In the genomic region with DNA sequence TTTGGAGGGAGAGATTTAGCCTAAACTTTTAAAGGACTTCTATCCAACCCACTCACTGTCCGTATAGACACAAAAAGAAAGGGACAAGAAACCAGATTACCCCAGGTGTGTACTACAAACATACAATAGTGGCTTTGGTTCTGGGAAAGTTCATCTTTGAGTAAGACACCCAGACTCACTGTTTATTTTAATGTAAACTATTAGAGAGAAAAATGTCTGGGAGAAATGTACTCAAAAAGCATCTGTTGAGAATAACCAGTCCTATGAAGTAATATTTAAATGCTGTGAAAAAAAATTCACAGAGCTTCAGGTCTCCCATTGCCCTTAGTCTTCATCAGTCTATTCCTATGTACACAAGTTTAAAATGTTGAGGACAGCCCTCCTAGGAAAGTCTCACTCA, we compare ENCODE assay signal across 12 cellular contexts.
"Had no signal": no experiment of that assay in that cellular context is flagged by ENCODE, and none has a peak within 500 bp of the region (broad histone marks: within the 10 kb centered on the region; RNA-seq: fewer than 3 reads in every experiment).

No MANE protein-coding gene starts in this region.

- DNase-seq: activated CD4-positive, alpha-beta T cell treated with anti-CD3 and anti-CD28 coated beads, Interleukin-2, amount 50 U/mL, for 1 hour; activated naive CD8-positive, alpha-beta T cell treated with anti-CD3 and anti-CD28 coated beads for 36 hours; dorsolateral prefrontal cortex; erythroblast; glutamatergic neuron; hypothalamus; ovary; stimulated activated CD4-positive, alpha-beta T cell treated with anti-CD3 and anti-CD28 coated beads, Interleukin-2, amount 100 ng/mL, for 48 hours had no signal

- ATAC-seq: activated CD4-positive, CD25-positive, alpha-beta regulatory T cell treated with anti-CD3 and anti-CD28 coated beads, Interleukin-2, amount 50 U/mL, for 24 hours; stimulated activated memory B cell treated with anti-CD40 and anti-IgM and Interleukin-4, amounts not matched to agents 10 μg/mL and 1 μg/mL and 100 μg/mL, for 72 hours had no signal

- H3K36me3 ChIP-seq: ovary, tibial nerve had no signal

- H3K9me3 ChIP-seq: ovary, tibial nerve had no signal

- H3K4me3 ChIP-seq: dorsolateral prefrontal cortex, ovary, SK-N-MC, tibial nerve had no signal

- H3K27me3 ChIP-seq: dorsolateral prefrontal cortex, ovary, tibial nerve had no signal

- H3K27ac ChIP-seq: dorsolateral prefrontal cortex, ovary, SK-N-MC, tibial nerve had no signal
